37 cellular contexts compared by ENCODE assay signal in genomic region chr17:51827140-51827539, GRCh38.
"Had no signal": no experiment of that assay in that cellular context is flagged by ENCODE, and none has a peak within 500 bp of the region (broad histone marks: within the 10 kb centered on the region; RNA-seq: fewer than 3 reads in every experiment).

No MANE protein-coding gene starts in this region.

- H3K27me3 Mint-ChIP-seq: activated naive CD4-positive, alpha-beta T cell treated with anti-CD3 and anti-CD28 coated beads, Interleukin-2, amount 10 ng/mL, durations not matched to agents 7 days and 5 days had no signal

- H3K4me1 ChIP-seq: adrenal gland, ascending aorta, body of pancreas, breast epithelium had no signal

- H3K27ac ChIP-seq: adrenal gland, ascending aorta, body of pancreas, brain microvascular endothelial cell, breast epithelium, cardiac muscle cell had no signal

- H3K4me3 ChIP-seq: adrenal gland, ascending aorta, body of pancreas, breast epithelium, cardiac muscle cell had no signal

- ATAC-seq: activated naive CD4-positive, alpha-beta T cell treated with anti-CD3 and anti-CD28 coated beads, Interleukin-2, amount 50 U/mL, for 72 hours; activated naive CD8-positive, alpha-beta T cell treated with anti-CD3 and anti-CD28 coated beads, Interleukin-2, amount 50 U/mL, for 24 hours; activated T-cell treated with anti-CD3 and anti-CD28 coated beads, Interleukin-2, amount 50 U/mL, for 4 hours; activated T-cell treated with anti-CD3 and anti-CD28 coated beads, Interleukin-2, amount 50 U/mL, for 72 hours; activated T-helper 17 cell treated with anti-CD3 and anti-CD28 coated beads, Interleukin-2, amount 50 U/mL, for 72 hours; body of pancreas had no signal

- H3K9me3 ChIP-seq: adrenal gland, ascending aorta, body of pancreas, breast epithelium had no signal

- H3K36me3 Mint-ChIP-seq: activated naive CD4-positive, alpha-beta T cell treated with anti-CD3 and anti-CD28 coated beads, Interleukin-2, amount 10 ng/mL, durations not matched to agents 7 days and 5 days; activated naive CD4-positive, alpha-beta T cell treated with anti-CD3 and anti-CD28 coated beads, Interleukin-2, amount 50 U/mL, for 24 hours; activated naive CD4-positive, alpha-beta T cell treated with anti-CD3 and anti-CD28 coated beads, Interleukin-2, amount 50 U/mL, for 72 hours; activated naive CD8-positive, alpha-beta T cell; activated naive CD8-positive, alpha-beta T cell treated with anti-CD3 and anti-CD28 coated beads for 36 hours; activated naive CD8-positive, alpha-beta T cell treated with anti-CD3 and anti-CD28 coated beads, Interleukin-2, amount 10 ng/mL, durations not matched to agents 7 days and 5 days; brain had no signal

- H3K9me3 Mint-ChIP-seq: activated naive CD4-positive, alpha-beta T cell treated with anti-CD3 and anti-CD28 coated beads for 36 hours; activated naive CD4-positive, alpha-beta T cell treated with anti-CD3 and anti-CD28 coated beads, Interleukin-2, amount 10 ng/mL, durations not matched to agents 7 days and 5 days; activated naive CD4-positive, alpha-beta T cell treated with anti-CD3 and anti-CD28 coated beads, Interleukin-2, amount 50 U/mL, for 24 hours; activated naive CD4-positive, alpha-beta T cell treated with anti-CD3 and anti-CD28 coated beads, Interleukin-2, amount 50 U/mL, for 72 hours; activated naive CD8-positive, alpha-beta T cell treated with anti-CD3 and anti-CD28 coated beads for 36 hours; activated naive CD8-positive, alpha-beta T cell treated with anti-CD3 and anti-CD28 coated beads, Interleukin-2, amount 10 ng/mL, durations not matched to agents 7 days and 5 days; activated naive CD8-positive, alpha-beta T cell treated with anti-CD3 and anti-CD28 coated beads, Interleukin-2, amount 50 U/mL, for 24 hours; activated T-cell treated with anti-CD3 and anti-CD28 coated beads, Interleukin-2, amount 50 U/mL, for 24 hours; activated T-cell treated with anti-CD3 and anti-CD28 coated beads, Interleukin-2, amount 50 U/mL, for 4 hours; activated T-cell treated with anti-CD3 and anti-CD28 coated beads, Interleukin-2, amount 50 U/mL, for 72 hours; activated T-helper 1 cell treated with anti-CD3 and anti-CD28 coated beads, Interleukin-12 subunit alpha, Interleukin-12 subunit beta, Interleukin-2, Interleukin-4 antibody, amounts not matched to agents 30 ng/mL and 10 ng/mL and 1 ng/mL, durations not matched to agents 14 hours and 24 hours and 36 hours; activated T-helper 17 cell treated with anti-CD3 and anti-CD28 coated beads, Interleukin-2, amount 50 U/mL, for 72 hours; activated T-helper 2 cell treated with anti-CD3 and anti-CD28 coated beads, Interferon-gamma antibody, Interleukin-2, Interleukin-4, amounts not matched to agents 10 μg/mL and 5 μg/mL and 100 μg/mL, durations not matched to agents 14 hours and 24 hours and 36 hours; brain had no signal

- H3K4me1 Mint-ChIP-seq: activated naive CD4-positive, alpha-beta T cell treated with anti-CD3 and anti-CD28 coated beads, Interleukin-2, amount 10 ng/mL, durations not matched to agents 7 days and 5 days; activated naive CD4-positive, alpha-beta T cell treated with anti-CD3 and anti-CD28 coated beads, Interleukin-2, amount 50 U/mL, for 24 hours; activated naive CD8-positive, alpha-beta T cell treated with anti-CD3 and anti-CD28 coated beads for 36 hours; activated naive CD8-positive, alpha-beta T cell treated with anti-CD3 and anti-CD28 coated beads, Interleukin-2, amount 10 ng/mL, durations not matched to agents 7 days and 5 days; activated naive CD8-positive, alpha-beta T cell treated with anti-CD3 and anti-CD28 coated beads, Interleukin-2, amount 50 U/mL, for 24 hours; activated T-helper 17 cell treated with anti-CD3 and anti-CD28 coated beads, Interleukin-2, amount 50 U/mL, for 72 hours; central memory CD8-positive, alpha-beta T cell had no signal

- DNase-seq: activated effector memory CD4-positive, alpha-beta T cell treated with anti-CD3 and anti-CD28 coated beads, Interleukin-2, amount 50 U/mL, for 16 hours; activated effector memory CD4-positive, alpha-beta T cell treated with Interleukin-2 at 50 U/mL for 16 hours; activated gamma-delta T cell; activated gamma-delta T cell treated with Interleukin-2 at 50 U/mL for 16 hours; activated naive CD4-positive, alpha-beta T cell; activated naive CD4-positive, alpha-beta T cell treated with anti-CD3 and anti-CD28 coated beads for 36 hours; activated naive CD4-positive, alpha-beta T cell treated with anti-CD3 and anti-CD28 coated beads, Interleukin-2, amount 10 ng/mL, durations not matched to agents 7 days and 5 days; activated naive CD4-positive, alpha-beta T cell treated with anti-CD3 and anti-CD28 coated beads, Interleukin-2, amount 50 U/mL, for 16 hours; activated naive CD4-positive, alpha-beta T cell treated with Interleukin-2 at 50 U/mL for 16 hours; activated naive CD8-positive, alpha-beta T cell treated with anti-CD3 and anti-CD28 coated beads for 36 hours; activated naive CD8-positive, alpha-beta T cell treated with anti-CD3 and anti-CD28 coated beads, Interleukin-2, amount 10 ng/mL, durations not matched to agents 7 days and 5 days; activated naive CD8-positive, alpha-beta T cell treated with anti-CD3 and anti-CD28 coated beads, Interleukin-2, amount 50 U/mL, for 24 hours; activated T-cell treated with anti-CD3 and anti-CD28 coated beads, Interleukin-2, amount 50 U/mL, for 24 hours; activated T-cell treated with anti-CD3 and anti-CD28 coated beads, Interleukin-2, amount 50 U/mL, for 4 hours; activated T-cell treated with anti-CD3 and anti-CD28 coated beads, Interleukin-2, amount 50 U/mL, for 48 hours; activated T-cell treated with anti-CD3 and anti-CD28 coated beads, Interleukin-2, amount 50 U/mL, for 72 hours; adrenal gland; amniotic stem cell; amygdala; anterior cingulate cortex; aorta; body of pancreas; brain microvascular endothelial cell; caudate nucleus; central memory CD4-positive, alpha-beta T cell; cerebellar nuclear complex had no signal

- H3K4me3 Mint-ChIP-seq: activated naive CD4-positive, alpha-beta T cell treated with anti-CD3 and anti-CD28 coated beads for 36 hours; activated naive CD4-positive, alpha-beta T cell treated with anti-CD3 and anti-CD28 coated beads, Interleukin-2, amount 10 ng/mL, durations not matched to agents 7 days and 5 days; activated naive CD4-positive, alpha-beta T cell treated with anti-CD3 and anti-CD28 coated beads, Interleukin-2, amount 50 U/mL, for 24 hours; activated naive CD8-positive, alpha-beta T cell; activated naive CD8-positive, alpha-beta T cell treated with anti-CD3 and anti-CD28 coated beads for 36 hours; activated naive CD8-positive, alpha-beta T cell treated with anti-CD3 and anti-CD28 coated beads, Interleukin-2, amount 10 ng/mL, durations not matched to agents 7 days and 5 days; activated naive CD8-positive, alpha-beta T cell treated with anti-CD3 and anti-CD28 coated beads, Interleukin-2, amount 50 U/mL, for 24 hours; activated T-cell treated with anti-CD3 and anti-CD28 coated beads, Interleukin-2, amount 50 U/mL, for 24 hours; activated T-cell treated with anti-CD3 and anti-CD28 coated beads, Interleukin-2, amount 50 U/mL, for 4 hours; activated T-cell treated with anti-CD3 and anti-CD28 coated beads, Interleukin-2, amount 50 U/mL, for 72 hours; activated T-helper 1 cell treated with anti-CD3 and anti-CD28 coated beads, Interleukin-12 subunit alpha, Interleukin-12 subunit beta, Interleukin-2, Interleukin-4 antibody, amounts not matched to agents 30 ng/mL and 10 ng/mL and 1 ng/mL, durations not matched to agents 14 hours and 24 hours and 36 hours; activated T-helper 17 cell treated with anti-CD3 and anti-CD28 coated beads, Interleukin-2, amount 50 U/mL, for 72 hours; brain; central memory CD8-positive, alpha-beta T cell had no signal

- H3K36me3 ChIP-seq: adrenal gland, ascending aorta, brain microvascular endothelial cell, breast epithelium, cardiac muscle cell had no signal

- H3K27ac Mint-ChIP-seq: activated naive CD4-positive, alpha-beta T cell treated with anti-CD3 and anti-CD28 coated beads for 36 hours; activated naive CD4-positive, alpha-beta T cell treated with anti-CD3 and anti-CD28 coated beads, Interleukin-2, amount 10 ng/mL, durations not matched to agents 7 days and 5 days; activated naive CD4-positive, alpha-beta T cell treated with anti-CD3 and anti-CD28 coated beads, Interleukin-2, amount 50 U/mL, for 24 hours; activated naive CD4-positive, alpha-beta T cell treated with anti-CD3 and anti-CD28 coated beads, Interleukin-2, amount 50 U/mL, for 72 hours; activated naive CD8-positive, alpha-beta T cell; activated naive CD8-positive, alpha-beta T cell treated with anti-CD3 and anti-CD28 coated beads for 36 hours; activated naive CD8-positive, alpha-beta T cell treated with anti-CD3 and anti-CD28 coated beads, Interleukin-2, amount 10 ng/mL, durations not matched to agents 7 days and 5 days; activated naive CD8-positive, alpha-beta T cell treated with anti-CD3 and anti-CD28 coated beads, Interleukin-2, amount 50 U/mL, for 24 hours; activated T-cell treated with anti-CD3 and anti-CD28 coated beads, Interleukin-2, amount 50 U/mL, for 24 hours; activated T-cell treated with anti-CD3 and anti-CD28 coated beads, Interleukin-2, amount 50 U/mL, for 72 hours; activated T-helper 1 cell treated with anti-CD3 and anti-CD28 coated beads, Interleukin-12 subunit alpha, Interleukin-12 subunit beta, Interleukin-2, Interleukin-4 antibody, amounts not matched to agents 30 ng/mL and 10 ng/mL and 1 ng/mL, durations not matched to agents 14 hours and 24 hours and 36 hours; activated T-helper 17 cell treated with anti-CD3 and anti-CD28 coated beads, Interleukin-2, amount 50 U/mL, for 72 hours; activated T-helper 2 cell treated with anti-CD3 and anti-CD28 coated beads, Interferon-gamma antibody, Interleukin-2, Interleukin-4, amounts not matched to agents 10 μg/mL and 5 μg/mL and 100 μg/mL, durations not matched to agents 14 hours and 24 hours and 36 hours; brain had no signal
